In genomic region chr15:32513378-32513777, GRCh38 we compare ENCODE assay signal across 3 cellular contexts. TPM values are rescaled to one million over a fixed set of nuclear protein-coding genes. Genes with fewer than 3 reads are reported as not detected.
"Had no signal": no experiment of that assay in that cellular context is flagged by ENCODE, and none has a peak within 500 bp of the region (broad histone marks: within the 10 kb centered on the region; RNA-seq: fewer than 3 reads in every experiment).

No MANE protein-coding gene starts in this region.

RNA-seq across cellular contexts. Expression of gene GOLGA8O, which starts 57.9 kb away (rescaled TPM):
- total RNA-seq: ascending aorta, bronchial epithelial cell had no signal
- polyA plus RNA-seq: cardiac muscle cell had no signal
